10 cellular contexts compared by ENCODE assay signal in the genomic region with DNA sequence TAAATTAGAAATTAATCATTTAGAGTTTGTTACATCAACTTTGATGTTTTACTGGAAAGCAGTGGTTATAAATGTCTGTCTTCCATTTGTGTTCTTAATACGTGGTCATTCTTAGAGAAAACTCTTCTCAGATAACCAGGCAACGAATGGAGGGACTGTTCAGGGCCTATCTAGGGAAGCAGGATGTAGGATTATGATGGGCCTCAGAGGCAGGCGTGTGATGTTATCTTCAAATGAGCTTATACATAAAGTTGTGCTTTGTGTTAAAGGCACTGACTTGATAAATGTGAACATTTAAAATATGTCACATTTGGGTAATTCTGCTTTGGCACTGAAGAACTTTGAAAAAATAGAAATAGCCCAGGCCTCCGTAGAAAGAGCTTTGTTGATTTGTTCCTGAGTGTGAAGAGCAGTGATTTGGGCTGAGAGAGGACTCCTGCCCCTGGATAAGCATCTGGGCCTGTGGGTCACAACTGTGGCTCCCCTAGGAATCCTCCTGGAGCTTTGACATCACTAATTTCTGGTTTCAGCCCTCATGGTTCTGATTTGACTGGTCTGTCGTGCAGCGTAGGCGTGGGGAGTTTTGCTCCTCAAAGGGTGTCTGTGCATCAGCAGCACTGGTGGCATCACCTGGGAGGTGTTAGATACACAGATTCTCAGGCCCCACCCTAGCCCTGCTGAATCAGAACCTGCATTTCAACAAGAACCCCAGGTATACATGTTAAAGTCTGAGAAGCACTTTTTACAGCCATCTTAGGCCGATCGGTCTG. TPM values are rescaled to one million over a fixed set of nuclear protein-coding genes. Genes with fewer than 3 reads are reported as not detected.
DNase-seq lines count a peak whose midpoint lies in the region; ATAC-seq and TF ChIP-seq lines count a peak whose summit lies in the region.
"Had no signal": no experiment of that assay in that cellular context is flagged by ENCODE, and none has a peak within 500 bp of the region (broad histone marks: within the 10 kb centered on the region; RNA-seq: fewer than 3 reads in every experiment).

No MANE protein-coding gene starts in this region.

- H3K4me3 ChIP-seq in GM23248, result no peak overlapping the region
- no peak overlapping the region for H3K4me3 ChIP-seq in OCI-LY3 (ENCODE audit: low read length)
- H3K4me3 ChIP-seq in trophoblast cell (ENCODE audit: low read depth, low read length), result no peak overlapping the region
- no peak overlapping the region for H3K4me3 ChIP-seq in uterus
- H3K4me3 ChIP-seq in neural progenitor cell, result no peak overlapping the region

- H3F3A ChIP-seq in GM23248 (ENCODE audit: insufficient read depth), result peaks cover 27% of the 10 kb centered on the region
- H3F3A ChIP-seq in neural progenitor cell (ENCODE audit: low read depth), result peaks cover 4% of the 10 kb centered on the region

- H3K9me2 ChIP-seq in GM23248 (ENCODE audit: insufficient read depth), result no peaks in the 10 kb centered on the region

- H2AK5ac ChIP-seq in trophoblast cell (ENCODE audit: low read length), result no peak overlapping the region

- peaks cover 29% of the 10 kb centered on the region for H3K4me1 Mint-ChIP-seq in neural progenitor cell

- ATAC-seq in GM18861 (IDR thresholded peaks at IDR 0.05; ENCODE audit: unreplicated experiment), result peak; percentile 84
- ATAC-seq in Right ventricle myocardium inferior, result no peak

- H3K36me3 ChIP-seq in GM23248 (ENCODE audit: low read depth) (no peaks in the 10 kb centered on the region), OCI-LY3 (replicated peaks; ENCODE audit: low read depth, low read length) (no peaks in the 10 kb centered on the region), trophoblast cell (ENCODE audit: control insufficient read depth in 1 of 2, insufficient read depth in 2 of 2, low read length in 2 of 2) (peaks cover 0 to 2% of the 10 kb centered on the region in 2 experiments), uterus (no peaks in the 10 kb centered on the region), neural progenitor cell (no peaks in the 10 kb centered on the region)

- H3K27ac ChIP-seq in GM23248 (peak overlapping the region; percentile 23), OCI-LY3 (ENCODE audit: low read length) (no peak overlapping the region), trophoblast cell (ENCODE audit: low read depth, low read length) (no peak overlapping the region), uterus (no peak overlapping the region), neural progenitor cell (no peak overlapping the region)

- no peak overlapping the region for H4K91ac ChIP-seq in trophoblast cell (ENCODE audit: low read depth, low read length)

- H4K8ac ChIP-seq in trophoblast cell (ENCODE audit: low read depth, low read length), result no peak overlapping the region

- H4K20me1 ChIP-seq in GM23248 (ENCODE audit: insufficient read depth) (no peaks in the 10 kb centered on the region), OCI-LY3 (ENCODE audit: insufficient read depth, low read length) (no peaks in the 10 kb centered on the region), neural progenitor cell (ENCODE audit: low read depth) (no peaks in the 10 kb centered on the region)

- H3K4me2 ChIP-seq in GM23248 (ENCODE audit: unreplicated experiment) (no peak overlapping the region), OCI-LY3 (ENCODE audit: low read length) (no peak overlapping the region), trophoblast cell (ENCODE audit: low read length) (no peak overlapping the region), neural progenitor cell (no peak overlapping the region)

- WGBS in GM23248 (ENCODE audit: low coverage in 1 of 2, low lambda C conversion rate in 2 of 2, missing lambda C conversion rate in 2 of 2), 2 experiments, result 93% methylated on average over 9 of the region's 9 CpGs
- no CpG with 5 or more reads among the region's 9 CpGs for WGBS in trophoblast cell (ENCODE audit: extremely low coverage, insufficient coverage, insufficient read length)

- H3K27ac Mint-ChIP-seq in neural progenitor cell, result no peak overlapping the region

- DNase-seq in GM23248 (no peak), trophoblast cell (no peak), Right ventricle myocardium inferior (ENCODE audit: missing footprints) (no peak), uterus (no peak), neural progenitor cell (ENCODE audit: low spot score) (no peak)
- DNase-seq in stimulated activated CD4-positive, alpha-beta T cell treated with anti-CD3 and anti-CD28 coated beads, Interleukin-12 subunit alpha, Interleukin-12 subunit beta, amount 100 ng/mL, for 48 hours (ENCODE audit: low read depth in 2 of 3, low spot score in 1 of 3), result peak; percentile 59 to 64 (median 64)
- DNase-seq: head of caudate nucleus, NCI-H2107 had no signal

- TF ChIP-seq CTCF in OCI-LY3 (IDR thresholded peaks at IDR 0.05; ENCODE audit: low read depth, low read length) (no peak), uterus (IDR thresholded peaks at IDR 0.05) (no peak), neural progenitor cell (IDR thresholded peaks at IDR 0.05) (no peak)

- no peak overlapping the region for H3K14ac ChIP-seq in trophoblast cell (ENCODE audit: low read length)

- H3K4ac ChIP-seq in trophoblast cell (ENCODE audit: low read depth, low read length), result no peak overlapping the region

- H3K4me3 Mint-ChIP-seq in neural progenitor cell, result no peak overlapping the region

- H3K79me1 ChIP-seq in trophoblast cell (ENCODE audit: low read length), result no peaks in the 10 kb centered on the region

- no peak overlapping the region for H3K18ac ChIP-seq in trophoblast cell (ENCODE audit: low read length)

- H3K36me3 Mint-ChIP-seq in neural progenitor cell, result peaks cover 3% of the 10 kb centered on the region

- peaks cover 44% of the 10 kb centered on the region for H3K4me1 ChIP-seq in GM23248 (ENCODE audit: insufficient read depth)
- H3K4me1 ChIP-seq in OCI-LY3 (ENCODE audit: low read length), result peaks cover 5% of the 10 kb centered on the region; the same call in 1 of the 2 replicates
- peaks cover 0 to 4% of the 10 kb centered on the region in 2 experiments for H3K4me1 ChIP-seq in trophoblast cell (ENCODE audit: control insufficient read depth in 1 of 2, insufficient read depth in 2 of 2, low read length in 2 of 2)
- peaks cover 0 to 13% of the 10 kb centered on the region in 2 donors for H3K4me1 ChIP-seq in uterus
- peaks cover 6% of the 10 kb centered on the region for H3K4me1 ChIP-seq in neural progenitor cell

- no peak overlapping the region for H2BK12ac ChIP-seq in trophoblast cell (ENCODE audit: low read length)

- no peak overlapping the region for H3K23ac ChIP-seq in trophoblast cell (ENCODE audit: low read length)

- no peak overlapping the region for H2AFZ ChIP-seq in GM23248
- 0 out of 2 replicates have a peak overlapping the region, but pooled peaks have one; percentile 33 for H2AFZ ChIP-seq in OCI-LY3 (ENCODE audit: low read depth, low read length)
- H2AFZ ChIP-seq in trophoblast cell (ENCODE audit: insufficient read depth, low read length, poor library complexity), result no peak overlapping the region
- H2AFZ ChIP-seq in neural progenitor cell (replicated peaks), result no peak overlapping the region

- intact Hi-C loops in Right ventricle myocardium inferior (cut with DNase I) (no loop called here), uterus (cut with DNase I; ENCODE audit: low total_unique reads) (no loop called here)

- H4K12ac ChIP-seq in trophoblast cell (ENCODE audit: low read depth, low read length), result no peak overlapping the region

- in situ Hi-C loops in GM23248 (cut with MboI), result no loop called here

- H3K27me3 Mint-ChIP-seq in neural progenitor cell (ENCODE audit: insufficient read depth, low read depth), result no peaks in the 10 kb centered on the region

- no peak overlapping the region for H2BK120ac ChIP-seq in trophoblast cell (ENCODE audit: insufficient read depth, low read length, poor library complexity)

- no peak for TF ChIP-seq POLR2A in uterus (IDR thresholded peaks at IDR 0.05)

- H3K9me3 ChIP-seq in GM23248 (ENCODE audit: low read depth), result no peaks in the 10 kb centered on the region
- no peaks in the 10 kb centered on the region for H3K9me3 ChIP-seq in OCI-LY3 (ENCODE audit: insufficient read depth, low read length)
- H3K9me3 ChIP-seq in trophoblast cell (ENCODE audit: insufficient read depth, low read depth, low read length), result no peaks in the 10 kb centered on the region
- H3K9me3 ChIP-seq in uterus, result no peaks in the 10 kb centered on the region
- H3K9me3 ChIP-seq in neural progenitor cell (ENCODE audit: low read depth), result no peaks in the 10 kb centered on the region

- no peaks in the 10 kb centered on the region for H3K27me3 ChIP-seq in GM23248 (replicated peaks; ENCODE audit: insufficient read depth)
- peaks cover 12% of the 10 kb centered on the region for H3K27me3 ChIP-seq in OCI-LY3 (ENCODE audit: low read depth, low read length)
- H3K27me3 ChIP-seq in trophoblast cell (ENCODE audit: insufficient read depth, low read length), result no peaks in the 10 kb centered on the region
- H3K27me3 ChIP-seq in uterus, result no peaks in the 10 kb centered on the region
- H3K27me3 ChIP-seq in neural progenitor cell, result no peaks in the 10 kb centered on the region

- H3K9ac ChIP-seq in GM23248, result no peak overlapping the region
- H3K9ac ChIP-seq in OCI-LY3 (ENCODE audit: low read length), result no peak overlapping the region
- no peak overlapping the region for H3K9ac ChIP-seq in trophoblast cell (ENCODE audit: low read length)
- H3K9ac ChIP-seq in neural progenitor cell, result no peak overlapping the region

- H3K79me2 ChIP-seq in GM23248 (ENCODE audit: insufficient read depth), result peaks cover 100% of the 10 kb centered on the region
- no peaks in the 10 kb centered on the region for H3K79me2 ChIP-seq in OCI-LY3 (ENCODE audit: low read length)
- no peaks in the 10 kb centered on the region for H3K79me2 ChIP-seq in trophoblast cell (ENCODE audit: control insufficient read depth, insufficient read depth, low read length, poor library complexity)
- no peaks in the 10 kb centered on the region for H3K79me2 ChIP-seq in neural progenitor cell (ENCODE audit: low read depth)

- H3K9me3 Mint-ChIP-seq in neural progenitor cell, result peaks cover 9% of the 10 kb centered on the region

- no peak overlapping the region for H2BK5ac ChIP-seq in trophoblast cell (ENCODE audit: low read depth, low read length, poor library complexity)

RNA-seq across cellular contexts. Expression of a gene that starts 55.4 kb away (rescaled TPM):
- 33.0 and 34.4 TPM in 2 replicates for total RNA-seq in GM23248 (2014; rRNA removed; shearing (Covaris generic))
- polyA plus RNA-seq in GM23248 (2016; fragmentation: Nextera tagmentation; extraction: Ambion mirVana), result 6.5 and 7.2 TPM in 2 replicates
- 13.2 and 14.0 TPM in 2 replicates for polyA plus RNA-seq in trophoblast cell (2013)
- total RNA-seq in Right ventricle myocardium inferior, result 128 TPM
- 10 to 100 TPM; 46.9 to 67.8 (median 55.0) TPM for total RNA-seq in uterus
- total RNA-seq in neural progenitor cell (ENCODE audit: low replicate concordance), result 4.3 and 4.6 TPM in 2 replicates

Comparison
In these comparisons a context has a peak if more than half of its experiments do, and no peak if none do; other contexts are left out.
1. DNase-seq: peak in stimulated activated CD4-positive, alpha-beta T cell treated with anti-CD3 and anti-CD28 coated beads, Interleukin-12 subunit alpha, Interleukin-12 subunit beta, amount 100 ng/mL, for 48 hours (3 of 3); none in GM23248 (single experiment), trophoblast cell (0 of 2), Right ventricle myocardium inferior (single experiment), uterus (0 of 2) and neural progenitor cell (single experiment).